ENCODE assay signal across 15 cellular contexts in genomic region chr9:21686738-21687137, GRCh38.
DNase-seq lines count a peak whose midpoint lies in the region; ATAC-seq and TF ChIP-seq lines count a peak whose summit lies in the region.
"Had no signal": no experiment of that assay in that cellular context is flagged by ENCODE, and none has a peak within 500 bp of the region (broad histone marks: within the 10 kb centered on the region; RNA-seq: fewer than 3 reads in every experiment).

No MANE protein-coding gene starts in this region.

- H3K4me3 Mint-ChIP-seq in stimulated activated naive CD8-positive, alpha-beta T cell treated with anti-CD3 and anti-CD28 coated beads, Interleukin-15, Interleukin-2, amounts not matched to agents 100 ng/mL and 50 ng/mL, for 24 hours = no peak overlapping the region
- H3K4me3 Mint-ChIP-seq in stimulated activated naive CD8-positive, alpha-beta T cell treated with anti-CD3 and anti-CD28 coated beads, Interleukin-15, amount 100 ng/mL, for 72 hours = no peak overlapping the region

- H3K27ac ChIP-seq in Panc1 (ENCODE audit: low read length) (peak overlapping the region; percentile 95), epithelial cell of prostate (peak overlapping the region; percentile 98)
- H3K27ac ChIP-seq: C4-2B had no signal

- intact Hi-C loops in Panc1 (cut with micrococcal nuclease; ENCODE audit: unreplicated experiment) (loop anchor here (10.0 kb wide), 1 partner anchor 98 kb away; no protein-coding TSS in a partner anchor), posterior cingulate gyrus (cut with DNase I) (no loop called here)

- no peaks in the 10 kb centered on the region for H3K9me3 Mint-ChIP-seq in stimulated activated naive CD8-positive, alpha-beta T cell treated with anti-CD3 and anti-CD28 coated beads, Interleukin-15, Interleukin-2, amounts not matched to agents 100 ng/mL and 50 ng/mL, for 24 hours
- no peaks in the 10 kb centered on the region for H3K9me3 Mint-ChIP-seq in stimulated activated naive CD8-positive, alpha-beta T cell treated with anti-CD3 and anti-CD28 coated beads, Interleukin-15, amount 100 ng/mL, for 72 hours

- no peaks in the 10 kb centered on the region for H3K27me3 Mint-ChIP-seq in stimulated activated naive CD8-positive, alpha-beta T cell treated with anti-CD3 and anti-CD28 coated beads, Interleukin-15, Interleukin-2, amounts not matched to agents 100 ng/mL and 50 ng/mL, for 24 hours
- H3K27me3 Mint-ChIP-seq in stimulated activated naive CD8-positive, alpha-beta T cell treated with anti-CD3 and anti-CD28 coated beads, Interleukin-15, amount 100 ng/mL, for 72 hours = no peaks in the 10 kb centered on the region

- no peak for ATAC-seq in stimulated activated naive CD8-positive, alpha-beta T cell treated with anti-CD3 and anti-CD28 coated beads, Interleukin-15, amount 100 ng/mL, for 72 hours
- no peak for ATAC-seq in Panc1
- ATAC-seq: K562 had no signal

- peaks cover 87% of the 10 kb centered on the region for H3K4me1 Mint-ChIP-seq in stimulated activated naive CD8-positive, alpha-beta T cell treated with anti-CD3 and anti-CD28 coated beads, Interleukin-15, Interleukin-2, amounts not matched to agents 100 ng/mL and 50 ng/mL, for 24 hours (ENCODE audit: low read depth)
- peaks cover 67% of the 10 kb centered on the region for H3K4me1 Mint-ChIP-seq in stimulated activated naive CD8-positive, alpha-beta T cell treated with anti-CD3 and anti-CD28 coated beads, Interleukin-15, amount 100 ng/mL, for 72 hours

- CTCF ChIA-PET in Panc1 (lab: Charles Lee) = interaction anchor here (1.1 kb wide), 1 partner anchor 102 kb away, joined by 3 read pairs; no protein-coding TSS in a partner anchor

- DNase-seq in stimulated activated naive CD8-positive, alpha-beta T cell treated with anti-CD3 and anti-CD28 coated beads, Interleukin-15, amount 100 ng/mL, for 72 hours = no peak
- DNase-seq in Panc1 (ENCODE audit: low read depth, low spot score) = no peak
- no peak for DNase-seq in epithelial cell of prostate (ENCODE audit: low read depth, low spot score)
- no peak for DNase-seq in mucosa of gallbladder (ENCODE audit: low spot score)
- no peak for DNase-seq in posterior cingulate gyrus
- DNase-seq in NCI-H345 (lab: John Stamatoyannopoulos, UW) = no peak
- DNase-seq: H7, NCI-H1436, NCI-H2029, NCI-H2171, NCI-H748 treated with DMSO at 0.1 percent for 48 hours, OCI-M1 had no signal

- no TSS peak for BruUV-seq in Panc1 (replicated peaks; lab: Mats Ljungman, UMichigan)

- H3K27ac Mint-ChIP-seq in stimulated activated naive CD8-positive, alpha-beta T cell treated with anti-CD3 and anti-CD28 coated beads, Interleukin-15, Interleukin-2, amounts not matched to agents 100 ng/mL and 50 ng/mL, for 24 hours = peak overlapping the region; percentile 64
- H3K27ac Mint-ChIP-seq in stimulated activated naive CD8-positive, alpha-beta T cell treated with anti-CD3 and anti-CD28 coated beads, Interleukin-15, amount 100 ng/mL, for 72 hours = peak overlapping the region in 1 of 2 donors; percentile 3

- H3K9me3 ChIP-seq in Panc1 (ENCODE audit: control insufficient read depth, insufficient read depth, low read depth, low read length) = no peaks in the 10 kb centered on the region; the same call in 1 of the 2 replicates

- no peaks in the 10 kb centered on the region for H3K36me3 Mint-ChIP-seq in stimulated activated naive CD8-positive, alpha-beta T cell treated with anti-CD3 and anti-CD28 coated beads, Interleukin-15, Interleukin-2, amounts not matched to agents 100 ng/mL and 50 ng/mL, for 24 hours (ENCODE audit: low read depth)

- POLR2A ChIA-PET in Panc1 (lab: Charles Lee) = interaction anchor here (0.6 kb wide), 1 partner anchor 117 kb away, joined by 3 read pairs; no protein-coding TSS in a partner anchor

- H3K4me1 ChIP-seq in Panc1 (ENCODE audit: control insufficient read depth, insufficient read depth, low read length) = peaks cover 88% of the 10 kb centered on the region

- in situ Hi-C loops in Panc1 (cut with HindIII; ENCODE audit: low pct_unique_long_range_greater_than_20kb, low sequenced_read_pairs) = no loop called here

- H3K4me3 ChIP-seq in Panc1 (ENCODE audit: low read depth in 2 of 2, low read length in 2 of 2) = no peak overlapping the region
- H3K4me3 ChIP-seq: K562 had no signal

- no peaks in the 10 kb centered on the region for H3K27me3 ChIP-seq in Panc1 (ENCODE audit: control insufficient read depth, insufficient read depth, low read length)

- no peak for TF ChIP-seq CTCF in Panc1 (IDR thresholded peaks at IDR 0.05)

- no peaks in the 10 kb centered on the region for H3K36me3 ChIP-seq in Panc1 (ENCODE audit: control insufficient read depth, insufficient read depth, low read length)
